20 cellular contexts compared by ENCODE assay signal in genomic region chr4:22942920-22943559, GRCh38.
"Had no signal": no experiment of that assay in that cellular context is flagged by ENCODE, and none has a peak within 500 bp of the region (broad histone marks: within the 10 kb centered on the region; RNA-seq: fewer than 3 reads in every experiment).

No MANE protein-coding gene starts in this region.

- H3K27ac ChIP-seq: colonic mucosa, hepatocyte, left ventricle myocardium inferior, lower lobe of right lung had no signal

- H3K4me2 ChIP-seq: hepatocyte had no signal

- H3K9me3 ChIP-seq: colonic mucosa, left ventricle myocardium inferior, lower lobe of right lung, pancreas had no signal

- H3K4me3 ChIP-seq: colonic mucosa, hepatocyte, left ventricle myocardium inferior, lower lobe of right lung, pancreas had no signal

- H3K79me2 ChIP-seq: hepatocyte had no signal

- ATAC-seq: left cardiac atrium; lower lobe of right lung; natural killer cell treated with Interleukin-12 subunit alpha and Interleukin-12 subunit beta and Interleukin-15 and Interleukin-18, amount 100 ng/mL, for 72 hours; right cardiac atrium had no signal

- H3K4me1 ChIP-seq: colonic mucosa, left ventricle myocardium inferior, lower lobe of right lung had no signal

- H3K4me1 Mint-ChIP-seq: memory B cell had no signal

- H3K27me3 ChIP-seq: colonic mucosa, hepatocyte, pancreas had no signal

- DNase-seq: colonic mucosa; effector CD4-positive, alpha-beta T cell; foreskin melanocyte; head of caudate nucleus; kidney; left cardiac atrium; left ventricle myocardium inferior; lower lobe of right lung; midbrain; occipital lobe; pancreas; right cardiac atrium; small intestine; stimulated activated CD4-positive, alpha-beta T cell treated with anti-CD3 and anti-CD28 coated beads, Interleukin-12 subunit alpha, Interleukin-12 subunit beta, amount 100 ng/mL, for 4 hours; stimulated activated naive CD4-positive, alpha-beta T cell treated with Interleukin-2 at 50 U/mL for 16 hours; trophoblast cell had no signal

- H3K4me3 Mint-ChIP-seq: memory B cell; natural killer cell treated with Interleukin-12 subunit alpha and Interleukin-12 subunit beta and Interleukin-15 and Interleukin-18, amount 100 ng/mL, for 72 hours had no signal

- H2AFZ ChIP-seq: hepatocyte had no signal

- H3K36me3 Mint-ChIP-seq: memory B cell had no signal

- H3K27ac Mint-ChIP-seq: memory B cell; natural killer cell treated with Interleukin-12 subunit alpha and Interleukin-12 subunit beta and Interleukin-15 and Interleukin-18, amount 100 ng/mL, for 72 hours had no signal

- H3K36me3 ChIP-seq: colonic mucosa, left ventricle myocardium inferior, lower lobe of right lung, pancreas had no signal

- H3K27me3 Mint-ChIP-seq: memory B cell; natural killer cell treated with Interleukin-12 subunit alpha and Interleukin-12 subunit beta and Interleukin-15 and Interleukin-18, amount 100 ng/mL, for 72 hours; progenitor cell of endocrine pancreas had no signal
